In genomic region chr16:29745853-29746345, GRCh38 we compare ENCODE assay signal across 9 cellular contexts. TPM values are rescaled to one million over a fixed set of nuclear protein-coding genes. Genes with fewer than 3 reads are reported as not detected.
DNase-seq lines count a peak whose midpoint lies in the region; ATAC-seq and TF ChIP-seq lines count a peak whose summit lies in the region.
"Had no signal": no experiment of that assay in that cellular context is flagged by ENCODE, and none has a peak within 500 bp of the region (broad histone marks: within the 10 kb centered on the region; RNA-seq: fewer than 3 reads in every experiment).

A gene with protein sequence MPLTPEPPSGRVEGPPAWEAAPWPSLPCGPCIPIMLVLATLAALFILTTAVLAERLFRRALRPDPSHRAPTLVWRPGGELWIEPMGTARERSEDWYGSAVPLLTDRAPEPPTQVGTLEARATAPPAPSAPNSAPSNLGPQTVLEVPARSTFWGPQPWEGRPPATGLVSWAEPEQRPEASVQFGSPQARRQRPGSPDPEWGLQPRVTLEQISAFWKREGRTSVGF (minus strand): TSS chr16:29745990. CDS start chr16:29744951, 1,039 bp downstream.

- no peaks in the 10 kb centered on the region for H3K4me1 ChIP-seq in thoracic aorta (ENCODE audit: control insufficient read depth in 1 of 2, low read depth in 2 of 2)

- H3K4me1 Mint-ChIP-seq in T-helper 17 cell = peaks cover 49% of the 10 kb centered on the region
- peaks cover 34 to 76% (median 67%) of the 10 kb centered on the region in 4 donors for H3K4me1 Mint-ChIP-seq in naive thymus-derived CD8-positive, alpha-beta T cell

- H3K36me3 ChIP-seq in thoracic aorta = no peaks in the 10 kb centered on the region

- no peaks in the 10 kb centered on the region for H3K27me3 Mint-ChIP-seq in T-helper 17 cell
- peaks cover 0 to 4% (median 0%) of the 10 kb centered on the region in 5 donors for H3K27me3 Mint-ChIP-seq in naive thymus-derived CD8-positive, alpha-beta T cell

- H3K36me3 Mint-ChIP-seq in T-helper 17 cell (ENCODE audit: low read depth) = peaks cover 16% of the 10 kb centered on the region
- H3K36me3 Mint-ChIP-seq in activated naive CD4-positive, alpha-beta T cell treated with anti-CD3 and anti-CD28 coated beads, Interleukin-2, amount 50 U/mL, for 72 hours = peaks cover 7 to 31% of the 10 kb centered on the region in 2 donors
- peaks cover 4 to 47% (median 35%) of the 10 kb centered on the region in 3 donors for H3K36me3 Mint-ChIP-seq in naive thymus-derived CD8-positive, alpha-beta T cell

- POLR2A ChIA-PET in naive thymus-derived CD8-positive, alpha-beta T cell (lab: Charles Lee) = interaction anchor here (0.6 to 10.1 kb wide), 19 partner anchors 8 to 665 kb away, joined by 3 to 223 read pairs (median 5); partner anchors contain the start of genes KIF22, MAZ, PAGR1 and YPEL3

- no peaks in the 10 kb centered on the region for H3K9me3 ChIP-seq in T-helper 17 cell (ENCODE audit: control insufficient read depth, low read length, poor library complexity, severe bottlenecking)
- H3K9me3 ChIP-seq in thoracic aorta = no peaks in the 10 kb centered on the region

- TF ChIP-seq CTCF in thoracic aorta (IDR thresholded peaks at IDR 0.05) = no peak

- peak within 1 kb of the TSS; percentile 100 for H3K27ac Mint-ChIP-seq in T-helper 17 cell
- H3K27ac Mint-ChIP-seq in activated naive CD4-positive, alpha-beta T cell treated with anti-CD3 and anti-CD28 coated beads, Interleukin-2, amount 50 U/mL, for 72 hours = peak within 1 kb of the TSS; percentile 95 to 98
- peak within 1 kb of the TSS; percentile 82 to 100 (median 100) for H3K27ac Mint-ChIP-seq in naive thymus-derived CD8-positive, alpha-beta T cell

- DNase-seq in T-helper 17 cell (peak; percentile 75 to 89 (median 88)), thoracic aorta (ENCODE audit: low spot score) (no peak), T1000 (lab: John Stamatoyannopoulos, UW) (no peak), NCI-H128 (lab: John Stamatoyannopoulos, UW; ENCODE audit: unreplicated experiment) (no peak)
- DNase-seq in activated naive CD4-positive, alpha-beta T cell treated with anti-CD3 and anti-CD28 coated beads, Interleukin-2, amount 50 U/mL, for 72 hours (ENCODE audit: low spot score in 2 of 2) = peak; percentile 84 to 93
- DNase-seq in naive thymus-derived CD8-positive, alpha-beta T cell = peak; percentile 81 to 100 (median 98)
- DNase-seq: IMR-90 had no signal

- H3K4me3 Mint-ChIP-seq in T-helper 17 cell = peak within 1 kb of the TSS; percentile 98
- peak within 1 kb of the TSS; percentile 96 to 100 (median 99) for H3K4me3 Mint-ChIP-seq in naive thymus-derived CD8-positive, alpha-beta T cell

- no peaks in the 10 kb centered on the region for H3K9me3 Mint-ChIP-seq in activated naive CD4-positive, alpha-beta T cell treated with anti-CD3 and anti-CD28 coated beads, Interleukin-2, amount 50 U/mL, for 72 hours
- H3K9me3 Mint-ChIP-seq in naive thymus-derived CD8-positive, alpha-beta T cell = peaks cover 0 to 3% (median 0%) of the 10 kb centered on the region in 9 donors

- peak; percentile 76 for ATAC-seq in GM18517 (IDR thresholded peaks at IDR 0.05; ENCODE audit: unreplicated experiment)
- ATAC-seq in HG03045 (IDR thresholded peaks at IDR 0.05; ENCODE audit: unreplicated experiment) = peak; percentile 70
- ATAC-seq in T-helper 17 cell = peak; percentile 84
- ATAC-seq in activated naive CD4-positive, alpha-beta T cell treated with anti-CD3 and anti-CD28 coated beads, Interleukin-2, amount 50 U/mL, for 72 hours = peak; percentile 86 to 87
- ATAC-seq in naive thymus-derived CD8-positive, alpha-beta T cell = peak; percentile 71 to 83
- ATAC-seq in thoracic aorta (ENCODE audit: insufficient number of reproducible peaks, low FRiP score, low read depth) = no peak

- no peaks in the 10 kb centered on the region for H3K27me3 ChIP-seq in thoracic aorta (replicated peaks; ENCODE audit: insufficient read depth)

- no peak within 1 kb of the TSS for H3K27ac ChIP-seq in thoracic aorta

- H3K4me3 ChIP-seq in thoracic aorta = peak within 1 kb of the TSS; percentile 66

RNA-seq across cellular contexts. Expression of the gene that starts here (rescaled TPM):
- total RNA-seq in T-helper 17 cell (100 to 1,000 TPM; 172 to 259 TPM), thoracic aorta (1 to 10 TPM; 2.8 to 3.4 TPM)
- total RNA-seq in activated naive CD4-positive, alpha-beta T cell treated with anti-CD3 and anti-CD28 coated beads, Interleukin-2, amount 50 U/mL, for 72 hours = 10 to 100 TPM; 14.0 to 19.5 TPM
- 100 to 1,000 TPM; 108 to 110 TPM for total RNA-seq in naive thymus-derived CD8-positive, alpha-beta T cell
- polyA plus RNA-seq in naive thymus-derived CD8-positive, alpha-beta T cell = 10 to 100 TPM; 20.7 to 32.7 (median 29.2) TPM
- total RNA-seq: IMR-90 had no signal
- polyA plus RNA-seq: IMR-90 had no signal

Comparison
In these comparisons a context has a peak if more than half of its experiments do, and no peak if none do; other contexts are left out.
1. RNA of the gene that starts here (total RNA-seq): 172 to 259 TPM in T-helper 17 cell and 108 to 110 TPM in naive thymus-derived CD8-positive, alpha-beta T cell; 14.0 to 19.5 TPM in activated naive CD4-positive, alpha-beta T cell treated with anti-CD3 and anti-CD28 coated beads, Interleukin-2, amount 50 U/mL, for 72 hours and 2.8 to 3.4 TPM in thoracic aorta; every median in the first group is over 4 times any median in the second.
2. DNase-seq: peak in T-helper 17 cell (3 of 3), activated naive CD4-positive, alpha-beta T cell treated with anti-CD3 and anti-CD28 coated beads, Interleukin-2, amount 50 U/mL, for 72 hours (2 of 2) and naive thymus-derived CD8-positive, alpha-beta T cell (10 of 10); none in thoracic aorta (single experiment), T1000 (single experiment) and NCI-H128 (single experiment).
3. Peak in every context shown above with its lines, with median percentiles within 50 percentile points of each other: H3K27ac Mint-ChIP-seq.